1 cellular context compared by ENCODE assay signal in genomic region chrY:16101815-16102214, GRCh38.
TF ChIP-seq lines count a peak whose summit lies in the region.

No MANE protein-coding gene starts in this region.

TF ChIP-seq in HepG2, 621 proteins besides CTCF, POLR2A, EP300 and RAD21 (continued from another document):
- TF ChIP-seq ZHX1 (CRISPR knock-in tag; IDR thresholded peaks at IDR 0.05; ENCODE audit: low read depth) (no peak), ZNF451 (CRISPR knock-in tag; IDR thresholded peaks at IDR 0.05) (no peak), TBP (CRISPR knock-in tag; IDR thresholded peaks at IDR 0.05) (no peak), GTF3A (CRISPR knock-in tag; conservative IDR thresholded peaks at IDR 0.05) (no peak), ZNF772 (CRISPR knock-in tag; IDR thresholded peaks at IDR 0.05) (no peak), ZBTB26 (CRISPR knock-in tag; IDR thresholded peaks at IDR 0.05; ENCODE audit: borderline replicate concordance) (no peak), ZNF652 (CRISPR knock-in tag; IDR thresholded peaks at IDR 0.05; ENCODE audit: borderline replicate concordance, low read depth) (no peak), NFKB2 (CRISPR knock-in tag; IDR thresholded peaks at IDR 0.05; ENCODE audit: borderline replicate concordance) (no peak), GABPB1 (CRISPR knock-in tag; IDR thresholded peaks at IDR 0.05) (no peak), ZBTB44 (CRISPR knock-in tag; IDR thresholded peaks at IDR 0.05) (no peak), ZBTB2 (CRISPR knock-in tag; IDR thresholded peaks at IDR 0.05; ENCODE audit: low read depth) (no peak), HNRNPH1 (optimal IDR thresholded peaks at IDR 0.05; ENCODE audit: low read depth, low read length) (no peak), TBX3 (IDR thresholded peaks at IDR 0.05; ENCODE audit: borderline replicate concordance) (no peak)
TF ChIP-seq in HepG2: peak in this region for 59.
